ENCODE assay signal across 14 cellular contexts in the genomic region with DNA sequence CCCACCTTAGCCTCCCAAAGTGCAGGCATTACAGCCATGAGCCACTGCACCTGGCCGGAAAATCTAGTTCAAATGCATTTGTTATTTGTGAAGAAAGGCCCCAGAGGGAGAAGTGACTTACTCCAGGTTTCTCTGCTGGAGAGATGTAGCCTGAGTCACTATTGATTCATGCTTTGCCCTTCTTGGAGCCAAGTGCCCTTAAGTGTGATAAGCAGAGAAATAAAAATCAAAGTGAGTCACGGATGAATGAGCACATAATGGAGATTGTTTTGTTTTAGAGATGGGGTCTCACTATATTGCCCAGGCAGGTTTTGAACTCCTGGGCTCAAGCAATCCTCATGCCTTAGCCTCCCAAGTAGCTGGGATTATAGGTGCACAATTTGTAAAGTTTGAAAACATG. TPM values are rescaled to one million over a fixed set of nuclear protein-coding genes. Genes with fewer than 3 reads are reported as not detected.
A peak's percentile ranks its signal among the peaks of the same experiment; 100 is the strongest.
DNase-seq lines count a peak whose midpoint lies in the region; FAIRE-seq and TF ChIP-seq lines count a peak whose summit lies in the region.
"Had no signal": no experiment of that assay in that cellular context is flagged by ENCODE, and none has a peak within 500 bp of the region (broad histone marks: within the 10 kb centered on the region; RNA-seq: fewer than 3 reads in every experiment).

No MANE protein-coding gene starts in this region.

- H3K27me3 Mint-ChIP-seq in activated naive CD4-positive, alpha-beta T cell treated with anti-CD3 and anti-CD28 coated beads for 36 hours (ENCODE audit: low read depth) = no peaks in the 10 kb centered on the region

- H3K9me2 ChIP-seq in OCI-LY7 (ENCODE audit: insufficient read depth, low read length) = no peaks in the 10 kb centered on the region

- no peak overlapping the region for H3K4me3 ChIP-seq in OCI-LY7 (ENCODE audit: low read depth, low read length, poor library complexity, severe bottlenecking)
- H3K4me3 ChIP-seq in prostate gland = no peak overlapping the region
- H3K4me3 ChIP-seq: coronary artery, SJSA1 had no signal

- no peaks in the 10 kb centered on the region for H4K20me1 ChIP-seq in OCI-LY7 (ENCODE audit: insufficient read depth, low read length)

- H3K9me3 ChIP-seq in OCI-LY7 (ENCODE audit: low read length) (no peaks in the 10 kb centered on the region), prostate gland (no peaks in the 10 kb centered on the region)
- H3K9me3 ChIP-seq: SJSA1 had no signal

- H3K9me3 Mint-ChIP-seq in activated naive CD4-positive, alpha-beta T cell treated with anti-CD3 and anti-CD28 coated beads for 36 hours = no peaks in the 10 kb centered on the region
- H3K9me3 Mint-ChIP-seq: activated T-helper 2 cell treated with anti-CD3 and anti-CD28 coated beads, Interferon-gamma antibody, Interleukin-2, Interleukin-4, amounts not matched to agents 10 μg/mL and 5 μg/mL and 100 μg/mL, durations not matched to agents 14 hours and 24 hours and 36 hours had no signal

- H2AFZ ChIP-seq in OCI-LY7 (ENCODE audit: low read length) = no peak overlapping the region

- FAIRE-seq in H54 (lab: Jason Lieb, UNC) = peak; percentile 41
- FAIRE-seq: G401.6 had no signal

- WGBS in prostate gland = 72% methylated on average over 2 of the region's 2 CpGs

- no TSS peak for BruUV-seq in OCI-LY7 (replicated peaks; lab: Mats Ljungman, UMichigan)

- no peaks in the 10 kb centered on the region for H3K79me2 ChIP-seq in OCI-LY7 (ENCODE audit: insufficient read depth, low read depth, low read length)

- H3K4me3 Mint-ChIP-seq in activated naive CD4-positive, alpha-beta T cell treated with anti-CD3 and anti-CD28 coated beads for 36 hours = no peak overlapping the region

- H3K27ac Mint-ChIP-seq in activated naive CD4-positive, alpha-beta T cell treated with anti-CD3 and anti-CD28 coated beads for 36 hours = no peak overlapping the region
- H3K27ac Mint-ChIP-seq: activated T-helper 2 cell treated with anti-CD3 and anti-CD28 coated beads, Interferon-gamma antibody, Interleukin-2, Interleukin-4, amounts not matched to agents 10 μg/mL and 5 μg/mL and 100 μg/mL, durations not matched to agents 14 hours and 24 hours and 36 hours had no signal

- POLR2A ChIA-PET in OCI-LY7 (lab: Charles Lee) = no interaction called here

- TF ChIP-seq POLR2A in H54 (IDR thresholded peaks at IDR 0.05; ENCODE audit: low read depth, low read length) = no peak
- no peak for TF ChIP-seq POLR2A in prostate gland (IDR thresholded peaks at IDR 0.05)

- no peaks in the 10 kb centered on the region for H3K4me1 ChIP-seq in OCI-LY7 (ENCODE audit: insufficient read depth, low read length, poor library complexity, severe bottlenecking)
- no peaks in the 10 kb centered on the region for H3K4me1 ChIP-seq in prostate gland (replicated peaks)

- H3K27me3 ChIP-seq in prostate gland (replicated peaks; ENCODE audit: insufficient read depth) = no peaks in the 10 kb centered on the region
- H3K27me3 ChIP-seq: SJSA1 had no signal

- TF ChIP-seq CTCF in OCI-LY7 (conservative IDR thresholded peaks at IDR 0.05; ENCODE audit: low read length) (no peak), prostate gland (IDR thresholded peaks at IDR 0.05) (no peak)

- H3K36me3 ChIP-seq in OCI-LY7 (ENCODE audit: insufficient read depth, low read length) (peaks cover 35% of the 10 kb centered on the region), prostate gland (no peaks in the 10 kb centered on the region)

- peaks cover 25% of the 10 kb centered on the region for H3K36me3 Mint-ChIP-seq in activated naive CD4-positive, alpha-beta T cell treated with anti-CD3 and anti-CD28 coated beads for 36 hours (ENCODE audit: low read depth)

- no peaks in the 10 kb centered on the region for H3K4me1 Mint-ChIP-seq in activated naive CD4-positive, alpha-beta T cell treated with anti-CD3 and anti-CD28 coated beads for 36 hours (ENCODE audit: low read depth)

- DNase-seq in H54 (ENCODE audit: insufficient read length, low spot score) (peak; percentile 72), OCI-LY7 (ENCODE audit: low spot score) (peak; percentile 28), epithelial cell of prostate (ENCODE audit: low read depth, low spot score) (peak; percentile 74), renal cortical epithelial cell (ENCODE audit: low read depth) (peak; percentile 85), prostate gland (ENCODE audit: low spot score) (no peak), G401 (ENCODE audit: low spot score) (no peak)
- DNase-seq in activated naive CD4-positive, alpha-beta T cell treated with anti-CD3 and anti-CD28 coated beads for 36 hours = no peak
- DNase-seq: activated CD4-positive, alpha-beta T cell treated with anti-CD3 and anti-CD28 coated beads for 1 hour; midbrain; NCI-H446 treated with DMSO at 0.1 percent for 48 hours had no signal

- in situ Hi-C loops in G401 (cut with HindIII; ENCODE audit: low sequenced_read_pairs) = loop anchor here (25.0 kb wide), 1 partner anchor 168 kb away; no protein-coding TSS in a partner anchor

- intact Hi-C loops in OCI-LY7 (cut with micrococcal nuclease; ENCODE audit: unreplicated experiment) (no loop called here), prostate gland (cut with DNase I) (loop anchor here (5.0 kb wide), 1 partner anchor 163 kb away; no protein-coding TSS in a partner anchor)
- intact Hi-C loops in activated naive CD4-positive, alpha-beta T cell treated with anti-CD3 and anti-CD28 coated beads for 36 hours (cut with micrococcal nuclease) = no loop called here

- H3K4me2 ChIP-seq in OCI-LY7 (ENCODE audit: low read length) = no peak overlapping the region

- H3K27ac ChIP-seq in OCI-LY7 (ENCODE audit: low read depth, low read length, poor library complexity, severe bottlenecking) (no peak overlapping the region), epithelial cell of prostate (peak overlapping the region; percentile 9), prostate gland (no peak overlapping the region)
- H3K27ac ChIP-seq: coronary artery, SJSA1 had no signal

- CTCF ChIA-PET in OCI-LY7 (lab: Charles Lee; ENCODE audit: unreplicated experiment) = no interaction called here
- CTCF ChIA-PET in activated naive CD4-positive, alpha-beta T cell treated with anti-CD3 and anti-CD28 coated beads for 36 hours (lab: Charles Lee) = interaction anchor here (0.8 kb wide), 1 partner anchor 158 kb away, joined by 3 read pairs; no protein-coding TSS in a partner anchor

RNA-seq across cellular contexts. Expression of a gene that starts 33.1 kb away (rescaled TPM):
- 74.5 and 83.4 TPM in 2 replicates for total RNA-seq in OCI-LY7 (2014; rRNA removed; shearing (Covaris generic))
- total RNA-seq in OCI-LY7 (2022) (72.9 and 75.4 TPM in 2 replicates), renal cortical epithelial cell (3.2 and 7.3 TPM in 2 replicates), prostate gland (10 to 100 TPM in 1 of 2 donors, 1 to 10 TPM in 1; 9.9 to 32.2 TPM)
- total RNA-seq in activated naive CD4-positive, alpha-beta T cell treated with anti-CD3 and anti-CD28 coated beads for 36 hours = 10 to 100 TPM; 40.8 to 41.8 TPM
- 42.5 and 45.4 TPM in 2 replicates for total RNA-seq in G401 (2014; rRNA removed; shearing (Covaris generic))

Comparison
In these comparisons a context has a peak if more than half of its experiments do, and no peak if none do; other contexts are left out.
1. DNase-seq: peak in H54 (single experiment), OCI-LY7 (single experiment), epithelial cell of prostate (single experiment) and renal cortical epithelial cell (single experiment); none in prostate gland (single experiment), activated naive CD4-positive, alpha-beta T cell treated with anti-CD3 and anti-CD28 coated beads for 36 hours (single experiment) and G401 (single experiment).